In the genomic region with DNA sequence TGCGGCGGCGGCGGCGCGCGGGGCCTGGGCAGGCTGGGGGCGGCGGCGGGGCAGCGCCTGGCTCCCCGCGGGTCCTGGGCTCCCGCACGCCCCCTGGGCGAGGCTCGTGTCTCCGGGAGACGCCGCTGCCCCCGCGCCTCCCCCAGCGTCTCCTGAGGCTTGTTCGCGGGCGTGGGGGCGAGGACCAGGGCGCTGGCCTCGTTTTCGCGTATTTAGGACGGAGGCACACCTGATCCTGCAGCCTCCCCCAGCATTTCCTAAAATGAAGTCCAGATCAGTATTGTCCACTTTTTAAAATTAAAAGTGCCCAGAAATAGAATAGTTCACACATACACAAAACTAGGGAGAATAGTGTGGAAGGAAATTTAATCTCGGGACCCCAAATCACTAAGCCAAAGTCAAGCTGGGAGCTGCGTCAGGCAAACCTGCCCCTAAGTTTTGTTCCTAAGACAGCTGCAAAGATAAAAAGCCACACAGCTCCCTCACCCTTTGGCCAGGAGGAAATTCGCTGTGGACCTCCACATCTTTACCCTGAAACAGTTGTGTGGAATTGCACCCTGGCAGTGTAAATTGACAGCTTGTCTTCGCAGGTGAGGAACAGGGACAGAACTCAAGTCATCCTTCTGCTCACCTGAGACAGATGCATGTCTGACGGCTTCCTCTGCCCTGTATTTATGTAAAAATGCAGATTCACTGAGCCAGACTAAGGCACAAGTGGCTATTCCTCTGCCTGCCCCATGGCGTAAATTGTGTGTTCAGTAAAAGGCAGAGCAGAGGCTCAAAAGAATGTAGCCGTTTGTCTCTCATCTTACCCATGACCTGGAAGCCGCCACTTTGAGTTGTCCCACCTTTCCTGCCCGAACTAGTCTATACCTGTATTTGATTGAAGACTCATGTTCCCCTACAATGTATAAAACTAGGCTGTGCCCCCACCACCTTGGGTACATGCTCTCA, we compare ENCODE assay signal across 8 cellular contexts. TPM values are rescaled to one million over a fixed set of nuclear protein-coding genes. Genes with fewer than 3 reads are reported as not detected.
DNase-seq lines count a peak whose midpoint lies in the region; ATAC-seq and TF ChIP-seq lines count a peak whose summit lies in the region.

No MANE protein-coding gene starts in this region.

- H3K9me3 ChIP-seq in left ventricle myocardium inferior (replicated peaks) (no peaks in the 10 kb centered on the region), lung (ENCODE audit: control insufficient read depth in 2 of 2, insufficient read depth in 1 of 2, low read length in 1 of 2) (no peaks in the 10 kb centered on the region), vagina (no peaks in the 10 kb centered on the region)

- TF ChIP-seq CTCF in left ventricle myocardium inferior (IDR thresholded peaks at IDR 0.05; ENCODE audit: borderline replicate concordance) (no peak), astrocyte of the spinal cord (IDR thresholded peaks at IDR 0.05; ENCODE audit: low read depth, low read length) (no peak), lung (IDR thresholded peaks at IDR 0.05; ENCODE audit: control extremely low read depth, extremely low read depth) (no peak), vagina (IDR thresholded peaks at IDR 0.05) (no peak)

- no peaks in the 10 kb centered on the region for H3K27me3 ChIP-seq in left ventricle myocardium inferior (ENCODE audit: low read depth)
- H3K27me3 ChIP-seq in lung (ENCODE audit: control insufficient read depth, insufficient read depth), result no peaks in the 10 kb centered on the region
- no peaks in the 10 kb centered on the region for H3K27me3 ChIP-seq in vagina

- intact Hi-C loops in left ventricle myocardium inferior (cut with micrococcal nuclease) (no loop called here), Right ventricle myocardium inferior (cut with DNase I) (no loop called here), vagina (cut with DNase I) (loop anchor here (2.0 kb wide), 1 partner anchor 151 kb away; no protein-coding TSS in a partner anchor)

- H3K27ac ChIP-seq in left ventricle myocardium inferior (replicated peaks), result peak overlapping the region; percentile 81
- peak overlapping the region; percentile 74 to 88 for H3K27ac ChIP-seq in lung (ENCODE audit: low read depth in 1 of 2, low read length in 1 of 2)
- peak overlapping the region; percentile 91 for H3K27ac ChIP-seq in vagina

- no peak for TF ChIP-seq POLR2A in vagina (IDR thresholded peaks at IDR 0.05)

- H3K4me1 ChIP-seq in left ventricle myocardium inferior, result peaks cover 22% of the 10 kb centered on the region
- H3K4me1 ChIP-seq in lung (ENCODE audit: control insufficient read depth in 2 of 2, insufficient read depth in 2 of 2, low read length in 2 of 2), result peaks cover 3 to 11% of the 10 kb centered on the region in 2 donors
- H3K4me1 ChIP-seq in vagina, result peaks cover 27% of the 10 kb centered on the region

- ATAC-seq in Right ventricle myocardium inferior, result no peak
- ATAC-seq in lung (ENCODE audit: insufficient read depth, low FRiP score), result no peak
- ATAC-seq in GM21367 (IDR thresholded peaks at IDR 0.05; ENCODE audit: unreplicated experiment), result no peak

- peaks cover 17% of the 10 kb centered on the region for H3K36me3 ChIP-seq in left ventricle myocardium inferior
- peaks cover 0 to 2% of the 10 kb centered on the region in 2 donors for H3K36me3 ChIP-seq in lung (ENCODE audit: control insufficient read depth in 2 of 2, insufficient read depth in 2 of 2, low read length in 2 of 2)
- peaks cover 0 to 5% of the 10 kb centered on the region in 2 donors for H3K36me3 ChIP-seq in vagina

- DNase-seq in left ventricle myocardium inferior, result no peak
- no peak for DNase-seq in Right ventricle myocardium inferior (ENCODE audit: missing footprints)
- DNase-seq in astrocyte of the spinal cord (ENCODE audit: low read depth, low spot score), result no peak
- DNase-seq in lung (ENCODE audit: low spot score), result no peak
- no peak for DNase-seq in vagina (ENCODE audit: extremely low spot score in 2 of 2)
- DNase-seq in hippocampal formation (lab: John Stamatoyannopoulos, UW), result no peak
- no peak for DNase-seq in A172 (ENCODE audit: low spot score)

- WGBS in lung, 2 donors, result 12 to 18% methylated on average over 34 to 41 of the region's 41 CpGs

- H3K4me3 ChIP-seq in left ventricle myocardium inferior (peak overlapping the region; percentile 78), astrocyte of the spinal cord (ENCODE audit: low read depth, low read length) (peak overlapping the region; percentile 80), lung (peak overlapping the region; percentile 92), vagina (peak overlapping the region; percentile 70 to 75)

- in situ Hi-C loops in astrocyte of the spinal cord (cut with HindIII; ENCODE audit: low sequenced_read_pairs), result no loop called here

RNA-seq across cellular contexts. Expression of a gene that starts 0.7 kb away (rescaled TPM):
- total RNA-seq in left ventricle myocardium inferior, result 18.6 TPM
- total RNA-seq in Right ventricle myocardium inferior, result 22.7 TPM
- 10 to 100 TPM; 41.9 to 64.2 TPM for total RNA-seq in lung
- polyA plus RNA-seq in lung, result 10 to 100 TPM; 22.7 to 29.0 TPM
- 46.9 TPM for total RNA-seq in vagina
- total RNA-seq in A172 (2014; rRNA removed; shearing (Covaris generic)), result 57.6 and 73.5 TPM in 2 replicates
